In genomic region chr9:136807281-136808074, GRCh38 we compare ENCODE assay signal across 1 cellular context.
A peak's percentile ranks its signal among the peaks of the same experiment; 100 is the strongest.
TF ChIP-seq lines count a peak whose summit lies in the region.

TSS of gene RABL6 (plus strand) at chr9:136807948. CDS start at chr9:136808197, 249 bp downstream.

TF ChIP-seq in HepG2, 621 proteins besides CTCF, POLR2A, EP300 and RAD21 (continued from another document and continues in another):
- no peak for TF ChIP-seq ZBTB4 (CRISPR knock-in tag; IDR thresholded peaks at IDR 0.05; ENCODE audit: borderline replicate concordance)
- TF ChIP-seq ZNF512B (CRISPR knock-in tag; IDR thresholded peaks at IDR 0.05; ENCODE audit: borderline replicate concordance): no peak
- TF ChIP-seq ZBTB43 (CRISPR knock-in tag; conservative IDR thresholded peaks at IDR 0.05): peak; percentile 38; the same call in 1 of the 2 replicates
- TF ChIP-seq ZNF333 (CRISPR knock-in tag; IDR thresholded peaks at IDR 0.05; ENCODE audit: borderline replicate concordance): no peak
- TF ChIP-seq HBP1 (CRISPR knock-in tag; IDR thresholded peaks at IDR 0.05; ENCODE audit: low read depth): no peak
- no peak for TF ChIP-seq POLR2AphosphoS2 (IDR thresholded peaks at IDR 0.05; ENCODE audit: low read depth, low read length)
- TF ChIP-seq NFRKB (IDR thresholded peaks at IDR 0.05): no peak
- TF ChIP-seq ZSCAN9 (CRISPR knock-in tag; IDR thresholded peaks at IDR 0.05; ENCODE audit: borderline replicate concordance): no peak
- no peak for TF ChIP-seq NR3C1 (CRISPR knock-in tag; IDR thresholded peaks at IDR 0.05)
- TF ChIP-seq SNRNP70 (IDR thresholded peaks at IDR 0.05; ENCODE audit: low read depth, low read length): no peak
- no peak for TF ChIP-seq ZNF629 (CRISPR knock-in tag; conservative IDR thresholded peaks at IDR 0.05)
- no peak for TF ChIP-seq MEIS2 (CRISPR knock-in tag; IDR thresholded peaks at IDR 0.05)
- TF ChIP-seq KLF16 (CRISPR knock-in tag; IDR thresholded peaks at IDR 0.05): peak in 1 of 2 experiments; percentile 60; a peak in 1 of 4 replicates
- no peak for TF ChIP-seq MTA1 (CRISPR knock-in tag; IDR thresholded peaks at IDR 0.05; ENCODE audit: borderline replicate concordance)
- TF ChIP-seq E2F5 (CRISPR knock-in tag; conservative IDR thresholded peaks at IDR 0.05): no peak
- no peak for TF ChIP-seq MYNN (CRISPR knock-in tag; IDR thresholded peaks at IDR 0.05; ENCODE audit: low read depth)
- peak; percentile 60; the same call in 1 of the 2 replicates for TF ChIP-seq ZGPAT (CRISPR knock-in tag; IDR thresholded peaks at IDR 0.05)
- no peak for TF ChIP-seq ZNF660 (CRISPR knock-in tag; IDR thresholded peaks at IDR 0.05; ENCODE audit: borderline replicate concordance, low read depth)
- TF ChIP-seq TP53 (CRISPR knock-in tag; conservative IDR thresholded peaks at IDR 0.05): no peak
- no peak for TF ChIP-seq CEBPG (CRISPR knock-in tag; IDR thresholded peaks at IDR 0.05)
- no peak for TF ChIP-seq ZMYM2 (CRISPR knock-in tag; IDR thresholded peaks at IDR 0.05)
- TF ChIP-seq ZNF407 (CRISPR knock-in tag; IDR thresholded peaks at IDR 0.05; ENCODE audit: not compliant biosample characterization): no peak
- TF ChIP-seq FOXA3 (CRISPR knock-in tag; IDR thresholded peaks at IDR 0.05): 0 out of 2 replicates have a peak, but pooled peaks have one; percentile 3
- no peak for TF ChIP-seq ZSCAN22 (CRISPR knock-in tag; IDR thresholded peaks at IDR 0.05)
- no peak for TF ChIP-seq HDAC6 (IDR thresholded peaks at IDR 0.05; ENCODE audit: low read depth, low read length)
- no peak for TF ChIP-seq ZNF251 (CRISPR knock-in tag; IDR thresholded peaks at IDR 0.05)
- TF ChIP-seq SATB2 (CRISPR knock-in tag; IDR thresholded peaks at IDR 0.05): no peak
- 0 out of 2 replicates have a peak, but pooled peaks have one; percentile 32 for TF ChIP-seq GPN1 (CRISPR knock-in tag; IDR thresholded peaks at IDR 0.05; ENCODE audit: borderline replicate concordance)
- no peak for TF ChIP-seq RORA (CRISPR knock-in tag; IDR thresholded peaks at IDR 0.05)
- TF ChIP-seq REL (CRISPR knock-in tag; conservative IDR thresholded peaks at IDR 0.05): 0 out of 2 replicates have a peak, but pooled peaks have one; percentile 33
- no peak for TF ChIP-seq SUZ12 (IDR thresholded peaks at IDR 0.05; ENCODE audit: low read depth, low read length)
- no peak for TF ChIP-seq TRIM22 (IDR thresholded peaks at IDR 0.05)
- TF ChIP-seq PTBP1 (IDR thresholded peaks at IDR 0.05; ENCODE audit: low read depth, low read length, poor library complexity, severe bottlenecking): no peak
- TF ChIP-seq KMT2A (CRISPR knock-in tag; IDR thresholded peaks at IDR 0.05): peak; percentile 61; the same call in 1 of the 2 replicates
- peak; percentile 21; the same call in 1 of the 2 replicates for TF ChIP-seq ZBTB33 (CRISPR knock-in tag; IDR thresholded peaks at IDR 0.05)
